ENCODE assay signal across 8 cellular contexts in the genomic region with DNA sequence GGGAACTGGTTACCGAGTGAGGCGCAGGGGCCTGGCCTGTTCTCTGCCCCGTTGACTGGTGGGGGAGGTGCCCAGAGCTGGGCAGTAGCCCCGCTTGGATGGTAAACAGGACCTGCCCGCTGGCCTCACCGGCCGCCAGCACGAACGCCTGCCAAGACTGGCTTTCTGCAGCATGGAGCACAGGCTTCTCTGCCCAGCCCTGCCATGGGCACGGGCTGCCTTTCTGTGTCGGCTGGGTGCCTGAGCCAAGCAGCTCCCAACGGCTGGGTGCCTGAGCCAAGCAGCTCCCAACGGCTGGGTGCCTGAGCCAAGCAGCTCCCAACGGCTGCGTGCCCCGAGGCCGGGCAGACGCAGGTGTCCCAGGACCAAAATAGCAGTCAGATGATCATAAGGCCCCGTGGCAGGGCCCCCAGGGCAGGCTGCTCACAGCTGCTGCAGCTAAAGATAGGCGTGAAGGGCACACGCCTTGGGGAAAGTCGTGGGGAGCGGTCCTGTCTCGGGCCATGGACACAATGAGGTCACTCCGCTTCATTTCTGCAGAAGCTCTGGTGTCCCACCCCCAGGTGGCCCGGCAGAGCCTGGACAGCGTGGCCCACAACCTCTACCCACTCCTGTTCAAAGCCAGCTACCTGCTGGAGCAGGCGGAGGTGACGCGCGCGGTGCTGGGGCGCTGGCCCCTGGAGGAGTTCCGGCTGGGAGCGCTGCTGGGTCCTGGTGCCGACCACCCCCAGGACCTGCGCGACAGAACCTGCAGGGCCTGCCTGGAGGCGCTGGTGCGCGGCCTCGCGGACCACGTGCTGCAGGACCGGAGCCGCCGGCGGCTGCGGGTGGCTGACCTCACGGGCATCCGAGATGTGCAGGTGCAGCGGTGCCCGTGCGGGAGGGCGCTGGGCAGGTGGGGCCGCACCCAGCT. TPM values are rescaled to one million over a fixed set of nuclear protein-coding genes. Genes with fewer than 3 reads are reported as not detected.
DNase-seq lines count a peak whose midpoint lies in the region; ATAC-seq and TF ChIP-seq lines count a peak whose summit lies in the region.

A gene (plus strand): TSS at position 460 of the 913 bp plus-strand sequence. CDS start 44 bp downstream, at position 504.

- peaks cover 3% of the 10 kb centered on the region for H3K27me3 Mint-ChIP-seq in activated CD4-positive, alpha-beta memory T cell treated with anti-CD3 and anti-CD28 coated beads for 36 hours

- H3K27ac Mint-ChIP-seq in activated CD4-positive, alpha-beta memory T cell treated with anti-CD3 and anti-CD28 coated beads for 36 hours: no peak within 1 kb of the TSS

- peaks cover 0 to 64% (median 0%) of the 10 kb centered on the region in 11 experiments; a peak in 11 of 22 replicates for H3K27me3 ChIP-seq in BLaER1 treated with 17β-estradiol and CSF1 and Interleukin-3, amounts not matched to agents 10 nM and 100 nM
- H3K27me3 ChIP-seq in Peyer's patch: no peaks in the 10 kb centered on the region
- H3K27me3 ChIP-seq in left lung: peaks cover 4 to 40% of the 10 kb centered on the region in 2 donors

- H3K36me3 Mint-ChIP-seq in activated CD4-positive, alpha-beta memory T cell treated with anti-CD3 and anti-CD28 coated beads for 36 hours: no peaks in the 10 kb centered on the region

- no peak for TF ChIP-seq POLR2A in Peyer's patch (IDR thresholded peaks at IDR 0.05)

- H3K27ac ChIP-seq in BLaER1 treated with 17β-estradiol and CSF1 and Interleukin-3, amounts not matched to agents 10 nM and 100 nM: peak within 1 kb of the TSS in 7 of 11 experiments; percentile 36 to 85 (median 71); a peak in 14 of 22 replicates
- H3K27ac ChIP-seq in Peyer's patch: peak within 1 kb of the TSS in 2 of 4 donors; percentile 1 to 11
- H3K27ac ChIP-seq in left lung: no peak within 1 kb of the TSS

- peaks cover 0 to 6% (median 0%) of the 10 kb centered on the region in 11 experiments; a peak in 1 of 22 replicates for H3K9me3 ChIP-seq in BLaER1 treated with 17β-estradiol and CSF1 and Interleukin-3, amounts not matched to agents 10 nM and 100 nM (replicated peaks in 1 of 11)
- H3K9me3 ChIP-seq in Peyer's patch (no peaks in the 10 kb centered on the region), left lung (no peaks in the 10 kb centered on the region)

- H3K4me3 Mint-ChIP-seq in activated CD4-positive, alpha-beta memory T cell treated with anti-CD3 and anti-CD28 coated beads for 36 hours: no peak within 1 kb of the TSS

- intact Hi-C loops in left lung (cut with DNase I): no loop called here
- intact Hi-C loops in activated CD4-positive, alpha-beta memory T cell treated with anti-CD3 and anti-CD28 coated beads for 36 hours (cut with micrococcal nuclease): no loop called here

- POLR2A ChIA-PET in activated CD4-positive, alpha-beta memory T cell treated with anti-CD3 and anti-CD28 coated beads for 36 hours (lab: Charles Lee): no interaction called here

- H4K20me1 ChIP-seq in BLaER1 treated with 17β-estradiol and CSF1 and Interleukin-3, amounts not matched to agents 10 nM and 100 nM: peaks cover 0 to 42% (median 0%) of the 10 kb centered on the region in 11 experiments; a peak in 6 of 22 replicates

- DNase-seq in Peyer's patch: peak in 2 of 3 donors; percentile 49 to 53
- DNase-seq in left lung: peak in 1 of 2 donors; percentile 77
- no peak for DNase-seq in NCI-H226
- DNase-seq in activated CD4-positive, alpha-beta memory T cell treated with anti-CD3 and anti-CD28 coated beads for 36 hours: no peak

- CTCF ChIA-PET in activated CD4-positive, alpha-beta memory T cell treated with anti-CD3 and anti-CD28 coated beads for 36 hours (lab: Charles Lee): interaction anchor here (1.4 kb wide), 1 partner anchor 255 kb away, joined by 6 read pairs; no protein-coding TSS in a partner anchor

- peak within 1 kb of the TSS; percentile 21 to 75 (median 52) for H3K4me3 ChIP-seq in BLaER1 treated with 17β-estradiol and CSF1 and Interleukin-3, amounts not matched to agents 10 nM and 100 nM
- H3K4me3 ChIP-seq in Peyer's patch (peak within 1 kb of the TSS in 1 of 4 donors; percentile 33), left lung (no peak within 1 kb of the TSS)

- H3K4me1 ChIP-seq in BLaER1 treated with 17β-estradiol and CSF1 and Interleukin-3, amounts not matched to agents 10 nM and 100 nM: peaks cover 50 to 100% (median 97%) of the 10 kb centered on the region in 10 experiments
- H3K4me1 ChIP-seq in Peyer's patch (peaks cover 0 to 17% (median 3%) of the 10 kb centered on the region in 4 donors), left lung (peaks cover 4 to 6% of the 10 kb centered on the region in 2 donors)

- TF ChIP-seq CTCF in Peyer's patch (IDR thresholded peaks at IDR 0.05) (no peak), left lung (IDR thresholded peaks at IDR 0.05) (no peak)

- H3K4me1 Mint-ChIP-seq in activated CD4-positive, alpha-beta memory T cell treated with anti-CD3 and anti-CD28 coated beads for 36 hours (ENCODE audit: low read depth): peaks cover 6% of the 10 kb centered on the region

- no peaks in the 10 kb centered on the region for H3K9me3 Mint-ChIP-seq in activated CD4-positive, alpha-beta memory T cell treated with anti-CD3 and anti-CD28 coated beads for 36 hours

- H3K9ac ChIP-seq in BLaER1 treated with 17β-estradiol and CSF1 and Interleukin-3, amounts not matched to agents 10 nM and 100 nM: peak within 1 kb of the TSS in 8 of 11 experiments; percentile 20 to 83 (median 65); a peak in 16 of 22 replicates

- ATAC-seq in GM19463 (IDR thresholded peaks at IDR 0.05; ENCODE audit: unreplicated experiment) (peak; percentile 39), left lung (peak; percentile 29), HG03045 (IDR thresholded peaks at IDR 0.05; ENCODE audit: unreplicated experiment) (no peak), HG02870 (IDR thresholded peaks at IDR 0.05; ENCODE audit: unreplicated experiment) (no peak)

- H3K4me2 ChIP-seq in BLaER1 treated with 17β-estradiol and CSF1 and Interleukin-3, amounts not matched to agents 10 nM and 100 nM: peak within 1 kb of the TSS; percentile 65 to 100 (median 90)

- peaks cover 0 to 27% (median 0%) of the 10 kb centered on the region in 11 experiments; a peak in 9 of 22 replicates for H3K36me3 ChIP-seq in BLaER1 treated with 17β-estradiol and CSF1 and Interleukin-3, amounts not matched to agents 10 nM and 100 nM
- no peaks in the 10 kb centered on the region for H3K36me3 ChIP-seq in Peyer's patch
- no peaks in the 10 kb centered on the region for H3K36me3 ChIP-seq in left lung

RNA-seq across cellular contexts. Expression of the gene that starts here (rescaled TPM):
- total RNA-seq in Peyer's patch (not detected), left lung (not detected)
- not detected for total RNA-seq in activated CD4-positive, alpha-beta memory T cell treated with anti-CD3 and anti-CD28 coated beads for 36 hours

Comparison
In these comparisons a context has a peak if more than half of its experiments do, and no peak if none do; other contexts are left out.
1. Peak in DNase-seq in Peyer's patch; RNA of the gene not detected or under 1 TPM.
2. Peak in ATAC-seq in left lung; RNA of the gene not detected or under 1 TPM.
3. H3K27ac ChIP-seq: peak in BLaER1 treated with 17β-estradiol and CSF1 and Interleukin-3, amounts not matched to agents 10 nM and 100 nM (7 of 11); none in left lung (0 of 2).
4. H3K4me3 ChIP-seq: peak in BLaER1 treated with 17β-estradiol and CSF1 and Interleukin-3, amounts not matched to agents 10 nM and 100 nM (10 of 10); none in left lung (0 of 2).